In genomic region chr17:49315551-49315951, GRCh38 we compare ENCODE assay signal across 1 cellular context.
TF ChIP-seq lines count a peak whose summit lies in the region.

No MANE protein-coding gene starts in this region.

TF ChIP-seq in HepG2, 621 proteins besides CTCF, POLR2A, EP300 and RAD21 (continued from another document and continues in another):
- TF ChIP-seq HMGXB4 (CRISPR knock-in tag; IDR thresholded peaks at IDR 0.05; ENCODE audit: borderline replicate concordance in 1 of 2, low read depth in 1 of 2) = peak in 1 of 2 experiments; percentile 46; a peak in 1 of 4 replicates
- no peak for TF ChIP-seq ZNF101 (CRISPR knock-in tag; IDR thresholded peaks at IDR 0.05; ENCODE audit: borderline replicate concordance, low read depth)
- no peak for TF ChIP-seq ZNF615 (CRISPR knock-in tag; IDR thresholded peaks at IDR 0.05; ENCODE audit: borderline replicate concordance)
- TF ChIP-seq ZNF605 (CRISPR knock-in tag; IDR thresholded peaks at IDR 0.05) = no peak
- TF ChIP-seq AGO1 (IDR thresholded peaks at IDR 0.05; ENCODE audit: low read depth, low read length, poor library complexity, severe bottlenecking) = no peak
- 0 out of 2 replicates have a peak, but pooled peaks have one; percentile 20 for TF ChIP-seq ERF (CRISPR knock-in tag; IDR thresholded peaks at IDR 0.05)
- TF ChIP-seq SMYD3 (CRISPR knock-in tag; IDR thresholded peaks at IDR 0.05) = no peak
- TF ChIP-seq DRAP1 (CRISPR knock-in tag; IDR thresholded peaks at IDR 0.05) = 0 out of 2 replicates have a peak, but pooled peaks have one; percentile 21
- no peak for TF ChIP-seq MED13 (CRISPR knock-in tag; IDR thresholded peaks at IDR 0.05)
- TF ChIP-seq CEBPG (CRISPR knock-in tag; IDR thresholded peaks at IDR 0.05) = 0 out of 2 replicates have a peak, but pooled peaks have one; percentile 33
- TF ChIP-seq, protein P1, sequence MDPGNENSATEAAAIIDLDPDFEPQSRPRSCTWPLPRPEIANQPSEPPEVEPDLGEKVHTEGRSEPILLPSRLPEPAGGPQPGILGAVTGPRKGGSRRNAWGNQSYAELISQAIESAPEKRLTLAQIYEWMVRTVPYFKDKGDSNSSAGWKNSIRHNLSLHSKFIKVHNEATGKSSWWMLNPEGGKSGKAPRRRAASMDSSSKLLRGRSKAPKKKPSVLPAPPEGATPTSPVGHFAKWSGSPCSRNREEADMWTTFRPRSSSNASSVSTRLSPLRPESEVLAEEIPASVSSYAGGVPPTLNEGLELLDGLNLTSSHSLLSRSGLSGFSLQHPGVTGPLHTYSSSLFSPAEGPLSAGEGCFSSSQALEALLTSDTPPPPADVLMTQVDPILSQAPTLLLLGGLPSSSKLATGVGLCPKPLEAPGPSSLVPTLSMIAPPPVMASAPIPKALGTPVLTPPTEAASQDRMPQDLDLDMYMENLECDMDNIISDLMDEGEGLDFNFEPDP (CRISPR knock-in tag; conservative IDR thresholded peaks at IDR 0.05) = no peak
- TF ChIP-seq ZNF180 (CRISPR knock-in tag; IDR thresholded peaks at IDR 0.05; ENCODE audit: borderline replicate concordance, low read depth) = no peak
- TF ChIP-seq MBNL3 (CRISPR knock-in tag; conservative IDR thresholded peaks at IDR 0.05) = no peak
- peak; percentile 34; the same call in 1 of the 2 replicates for TF ChIP-seq ZKSCAN8 (CRISPR knock-in tag; IDR thresholded peaks at IDR 0.05; ENCODE audit: borderline replicate concordance)
- peak; percentile 36; the same call in 1 of the 2 replicates for TF ChIP-seq ZNF792 (CRISPR knock-in tag; IDR thresholded peaks at IDR 0.05)
- TF ChIP-seq SMAD3 (CRISPR knock-in tag; IDR thresholded peaks at IDR 0.05) = no peak
- TF ChIP-seq KDM3A (CRISPR knock-in tag; IDR thresholded peaks at IDR 0.05; ENCODE audit: low read depth) = peak; percentile 64; the same call in 1 of the 2 replicates
- TF ChIP-seq REXO4 (CRISPR knock-in tag; IDR thresholded peaks at IDR 0.05; ENCODE audit: borderline replicate concordance) = no peak
- TF ChIP-seq TFAP4 (IDR thresholded peaks at IDR 0.05; ENCODE audit: borderline replicate concordance, low read depth) = no peak
- TF ChIP-seq, protein P2, sequence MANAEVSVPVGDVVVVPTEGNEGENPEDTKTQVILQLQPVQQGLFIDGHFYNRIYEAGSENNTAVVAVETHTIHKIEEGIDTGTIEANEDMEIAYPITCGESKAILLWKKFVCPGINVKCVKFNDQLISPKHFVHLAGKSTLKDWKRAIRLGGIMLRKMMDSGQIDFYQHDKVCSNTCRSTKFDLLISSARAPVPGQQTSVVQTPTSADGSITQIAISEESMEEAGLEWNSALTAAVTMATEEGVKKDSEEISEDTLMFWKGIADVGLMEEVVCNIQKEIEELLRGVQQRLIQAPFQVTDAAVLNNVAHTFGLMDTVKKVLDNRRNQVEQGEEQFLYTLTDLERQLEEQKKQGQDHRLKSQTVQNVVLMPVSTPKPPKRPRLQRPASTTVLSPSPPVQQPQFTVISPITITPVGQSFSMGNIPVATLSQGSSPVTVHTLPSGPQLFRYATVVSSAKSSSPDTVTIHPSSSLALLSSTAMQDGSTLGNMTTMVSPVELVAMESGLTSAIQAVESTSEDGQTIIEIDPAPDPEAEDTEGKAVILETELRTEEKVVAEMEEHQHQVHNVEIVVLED (CRISPR knock-in tag; IDR thresholded peaks at IDR 0.05; ENCODE audit: borderline replicate concordance) = no peak
- TF ChIP-seq, protein P3, sequence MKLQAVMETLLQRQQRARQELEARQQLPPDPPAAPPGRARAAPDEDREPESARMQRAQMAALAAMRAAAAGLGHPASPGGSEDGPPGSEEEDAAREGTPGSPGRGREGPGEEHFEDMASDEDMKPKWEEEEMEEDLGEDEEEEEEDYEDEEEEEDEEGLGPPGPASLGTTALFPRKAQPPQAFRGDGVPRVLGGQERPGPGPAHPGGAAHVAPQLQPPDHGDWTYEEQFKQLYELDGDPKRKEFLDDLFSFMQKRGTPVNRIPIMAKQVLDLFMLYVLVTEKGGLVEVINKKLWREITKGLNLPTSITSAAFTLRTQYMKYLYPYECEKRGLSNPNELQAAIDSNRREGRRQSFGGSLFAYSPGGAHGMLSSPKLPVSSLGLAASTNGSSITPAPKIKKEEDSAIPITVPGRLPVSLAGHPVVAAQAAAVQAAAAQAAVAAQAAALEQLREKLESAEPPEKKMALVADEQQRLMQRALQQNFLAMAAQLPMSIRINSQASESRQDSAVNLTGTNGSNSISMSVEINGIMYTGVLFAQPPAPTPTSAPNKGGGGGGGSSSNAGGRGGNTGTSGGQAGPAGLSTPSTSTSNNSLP (IDR thresholded peaks at IDR 0.05; ENCODE audit: low read depth, low read length) = peak; percentile 43; the same call in 1 of the 2 replicates
- TF ChIP-seq HHEX (CRISPR knock-in tag; IDR thresholded peaks at IDR 0.05) = no peak
- no peak for TF ChIP-seq HIC2 (CRISPR knock-in tag; IDR thresholded peaks at IDR 0.05; ENCODE audit: low read depth)
- TF ChIP-seq SAP130 (CRISPR knock-in tag; IDR thresholded peaks at IDR 0.05; ENCODE audit: low read depth) = 0 out of 2 replicates have a peak, but pooled peaks have one; percentile 29
- no peak for TF ChIP-seq ZFP1 (CRISPR knock-in tag; IDR thresholded peaks at IDR 0.05)
- TF ChIP-seq DMAP1 (CRISPR knock-in tag; IDR thresholded peaks at IDR 0.05) = no peak
- TF ChIP-seq ZNF282 (IDR thresholded peaks at IDR 0.05; ENCODE audit: partially characterized antibody) = no peak
- TF ChIP-seq, protein P4, sequence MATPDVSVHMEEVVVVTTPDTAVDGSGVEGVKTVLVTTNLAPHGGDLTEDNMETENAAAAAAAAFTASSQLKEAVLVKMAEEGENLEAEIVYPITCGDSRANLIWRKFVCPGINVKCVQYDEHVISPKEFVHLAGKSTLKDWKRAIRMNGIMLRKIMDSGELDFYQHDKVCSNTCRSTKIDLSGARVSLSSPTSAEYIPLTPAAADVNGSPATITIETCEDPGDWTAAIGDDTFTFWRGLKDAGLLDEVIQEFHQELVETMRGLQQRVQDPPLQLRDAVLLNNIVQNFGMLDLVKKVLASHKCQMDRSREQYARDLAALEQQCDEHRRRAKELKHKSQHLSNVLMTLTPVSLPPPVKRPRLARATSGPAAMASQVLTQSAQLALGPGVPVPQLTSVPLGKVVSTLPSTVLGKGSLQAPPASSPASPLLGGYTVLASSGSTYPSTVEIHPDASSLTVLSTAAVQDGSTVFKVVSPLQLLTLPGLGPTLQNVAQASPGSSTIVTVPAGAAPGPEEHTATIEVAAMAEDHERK (CRISPR knock-in tag; IDR thresholded peaks at IDR 0.05; ENCODE audit: low read depth) = no peak
- no peak for TF ChIP-seq ZFY (CRISPR knock-in tag; IDR thresholded peaks at IDR 0.05)
- no peak for TF ChIP-seq ZNF704 (CRISPR knock-in tag; IDR thresholded peaks at IDR 0.05; ENCODE audit: borderline replicate concordance)
- no peak for TF ChIP-seq ZNF841 (CRISPR knock-in tag; IDR thresholded peaks at IDR 0.05; ENCODE audit: borderline replicate concordance)
- no peak for TF ChIP-seq SNRNP70 (IDR thresholded peaks at IDR 0.05; ENCODE audit: low read depth, low read length)
- no peak for TF ChIP-seq PHB2 (IDR thresholded peaks at IDR 0.05; ENCODE audit: partially characterized antibody)
- TF ChIP-seq RFX5 (IDR thresholded peaks at IDR 0.05; ENCODE audit: low read depth, low read length) = no peak
- TF ChIP-seq, protein P5, sequence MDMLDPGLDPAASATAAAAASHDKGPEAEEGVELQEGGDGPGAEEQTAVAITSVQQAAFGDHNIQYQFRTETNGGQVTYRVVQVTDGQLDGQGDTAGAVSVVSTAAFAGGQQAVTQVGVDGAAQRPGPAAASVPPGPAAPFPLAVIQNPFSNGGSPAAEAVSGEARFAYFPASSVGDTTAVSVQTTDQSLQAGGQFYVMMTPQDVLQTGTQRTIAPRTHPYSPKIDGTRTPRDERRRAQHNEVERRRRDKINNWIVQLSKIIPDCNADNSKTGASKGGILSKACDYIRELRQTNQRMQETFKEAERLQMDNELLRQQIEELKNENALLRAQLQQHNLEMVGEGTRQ (IDR thresholded peaks at IDR 0.05; ENCODE audit: low read depth, low read length) = no peak
- TF ChIP-seq, protein P5 (CRISPR knock-in tag; IDR thresholded peaks at IDR 0.05; ENCODE audit: borderline replicate concordance) = no peak
- no peak for TF ChIP-seq ZMYM4 (CRISPR knock-in tag; IDR thresholded peaks at IDR 0.05)
- TF ChIP-seq, protein P6, sequence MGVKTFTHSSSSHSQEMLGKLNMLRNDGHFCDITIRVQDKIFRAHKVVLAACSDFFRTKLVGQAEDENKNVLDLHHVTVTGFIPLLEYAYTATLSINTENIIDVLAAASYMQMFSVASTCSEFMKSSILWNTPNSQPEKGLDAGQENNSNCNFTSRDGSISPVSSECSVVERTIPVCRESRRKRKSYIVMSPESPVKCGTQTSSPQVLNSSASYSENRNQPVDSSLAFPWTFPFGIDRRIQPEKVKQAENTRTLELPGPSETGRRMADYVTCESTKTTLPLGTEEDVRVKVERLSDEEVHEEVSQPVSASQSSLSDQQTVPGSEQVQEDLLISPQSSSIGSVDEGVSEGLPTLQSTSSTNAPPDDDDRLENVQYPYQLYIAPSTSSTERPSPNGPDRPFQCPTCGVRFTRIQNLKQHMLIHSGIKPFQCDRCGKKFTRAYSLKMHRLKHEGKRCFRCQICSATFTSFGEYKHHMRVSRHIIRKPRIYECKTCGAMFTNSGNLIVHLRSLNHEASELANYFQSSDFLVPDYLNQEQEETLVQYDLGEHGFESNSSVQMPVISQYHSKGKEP (CRISPR knock-in tag; IDR thresholded peaks at IDR 0.05) = no peak
- no peak for TF ChIP-seq TP53 (CRISPR knock-in tag; conservative IDR thresholded peaks at IDR 0.05)
